ENCODE assay signal across 18 cellular contexts in the genomic region with DNA sequence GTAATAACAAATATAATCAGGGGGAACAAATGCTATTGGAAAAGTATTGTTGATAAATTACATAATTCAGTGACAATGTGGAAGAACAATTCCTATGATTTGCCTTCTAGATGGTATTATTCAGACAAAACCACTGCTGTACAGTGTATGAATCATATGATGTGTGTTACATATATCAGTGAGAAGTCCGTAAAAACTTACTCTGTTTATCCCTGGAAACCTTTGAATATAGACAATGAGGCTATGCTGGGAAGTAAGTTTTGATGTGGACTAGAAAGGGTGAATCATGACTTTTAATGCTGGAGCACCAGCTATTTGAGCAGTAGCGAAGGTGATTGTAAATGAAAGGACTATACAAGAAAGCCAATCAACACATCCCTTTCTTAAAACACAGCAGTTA. TPM values are rescaled to one million over a fixed set of nuclear protein-coding genes. Genes with fewer than 3 reads are reported as not detected.
DNase-seq lines count a peak whose midpoint lies in the region; FAIRE-seq and TF ChIP-seq lines count a peak whose summit lies in the region.
"Had no signal": no experiment of that assay in that cellular context is flagged by ENCODE, and none has a peak within 500 bp of the region (broad histone marks: within the 10 kb centered on the region; RNA-seq: fewer than 3 reads in every experiment).

No MANE protein-coding gene starts in this region.

- peak; percentile 17 for FAIRE-seq in urothelium cell line (lab: Jason Lieb, UNC)
- FAIRE-seq: G401.6, GM12892, H1 had no signal

- TF ChIP-seq CTCF in chondrocyte (IDR thresholded peaks at IDR 0.05) (no peak), lower leg skin (IDR thresholded peaks at IDR 0.05) (no peak)

- H3K9me3 Mint-ChIP-seq in chondrocyte (ENCODE audit: low read depth) = no peaks in the 10 kb centered on the region
- H3K9me3 Mint-ChIP-seq: CD4-positive, alpha-beta memory T cell had no signal

- no peak overlapping the region for H3K4me3 Mint-ChIP-seq in chondrocyte (ENCODE audit: unreplicated experiment)
- H3K4me3 Mint-ChIP-seq: CD4-positive, alpha-beta memory T cell had no signal

- DNase-seq in amniotic epithelial cell (ENCODE audit: low read depth) (peak; percentile 76), fibroblast of peridontal ligament (ENCODE audit: extremely low read depth) (peak; percentile 11), urothelium cell line (ENCODE audit: low spot score) (no peak), NCI-H146 (lab: John Stamatoyannopoulos, UW) (no peak), chondrocyte (ENCODE audit: low spot score) (no peak), lower leg skin (ENCODE audit: low spot score in 2 of 2) (no peak)
- DNase-seq: C1 segment of cervical spinal cord; Calu3; CD4-positive, alpha-beta memory T cell; COR-L47; DMS53; DMS79 treated with DMSO at 0.1 percent for 48 hours; GM23248; H7; HCEC 1CT had no signal

- WGBS in lower leg skin, 2 donors = 93 to 95% methylated on average over 2 of the region's 2 CpGs

- H3K4me1 Mint-ChIP-seq in chondrocyte (ENCODE audit: low read depth) = peaks cover 11% of the 10 kb centered on the region

- no peak for TF ChIP-seq POLR2A in lower leg skin (IDR thresholded peaks at IDR 0.05)

- H3K36me3 Mint-ChIP-seq in chondrocyte (ENCODE audit: low read depth) = no peaks in the 10 kb centered on the region

- H3K27ac Mint-ChIP-seq in chondrocyte (ENCODE audit: unreplicated experiment) = no peak overlapping the region
- H3K27ac Mint-ChIP-seq: CD4-positive, alpha-beta memory T cell had no signal

- intact Hi-C loops in lower leg skin (cut with DNase I; ENCODE audit: low total_unique reads) = no loop called here

- H3K27me3 Mint-ChIP-seq in chondrocyte (ENCODE audit: low read depth) = no peaks in the 10 kb centered on the region
- H3K27me3 Mint-ChIP-seq: CD4-positive, alpha-beta memory T cell had no signal

- no peak overlapping the region for H3K4me3 ChIP-seq in lower leg skin (ENCODE audit: low read depth, poor library complexity, severe bottlenecking)
- H3K4me3 ChIP-seq: GM23248 had no signal

RNA-seq across cellular contexts. Expression of gene C3orf38, which starts 17.9 kb away (rescaled TPM):
- 25.4 to 28.6 TPM (median 27.0 TPM) in 3 replicates for total RNA-seq in chondrocyte
- 10 to 100 TPM; 14.0 to 19.9 (median 18.3) TPM for total RNA-seq in lower leg skin

Comparison
In these comparisons a context has a peak if more than half of its experiments do, and no peak if none do; other contexts are left out.
1. DNase-seq: peak in amniotic epithelial cell (single experiment) and fibroblast of peridontal ligament (single experiment); none in urothelium cell line (single experiment), NCI-H146 (single experiment), chondrocyte (single experiment) and lower leg skin (0 of 2).